In the genomic region with DNA sequence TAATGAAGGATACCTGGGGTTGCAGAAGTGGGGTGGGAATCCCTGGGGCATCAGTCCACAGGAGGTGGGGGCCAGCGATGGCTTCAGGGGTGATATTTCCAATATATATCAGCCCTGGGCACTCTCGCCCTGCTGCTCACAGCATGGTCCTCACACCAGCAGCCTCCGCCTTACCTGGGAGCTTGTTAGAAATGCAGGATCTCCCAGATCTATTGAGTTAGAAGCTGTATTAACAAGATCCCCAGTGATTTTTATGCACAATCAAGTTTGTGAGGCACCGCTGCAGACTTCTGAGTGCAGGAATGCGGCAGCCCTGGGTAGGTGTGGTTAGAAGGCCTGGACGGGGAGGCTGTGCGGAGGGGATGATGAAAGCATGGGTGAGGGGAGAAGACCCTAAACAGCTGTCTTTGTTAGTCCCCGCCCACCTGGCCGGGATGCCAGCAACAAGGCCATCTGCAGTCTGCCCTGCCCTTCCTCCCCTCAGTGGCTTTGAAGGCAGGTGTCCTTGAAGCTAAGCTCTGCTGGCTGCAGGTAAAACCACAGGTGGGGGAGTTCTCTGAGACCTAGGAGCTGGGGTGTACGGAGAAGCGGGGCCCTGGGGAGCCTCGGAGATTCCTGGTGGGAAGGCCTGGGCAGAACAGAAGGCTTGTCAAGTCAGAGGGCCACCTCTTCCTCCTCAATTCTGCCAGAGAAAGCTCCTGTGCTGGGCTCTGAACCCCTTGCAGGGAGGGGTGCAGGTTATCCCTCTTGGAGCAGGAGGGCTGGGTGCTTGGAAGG, we compare ENCODE assay signal across 25 cellular contexts. TPM values are rescaled to one million over a fixed set of nuclear protein-coding genes. Genes with fewer than 3 reads are reported as not detected.
A peak's percentile ranks its signal among the peaks of the same experiment; 100 is the strongest.
DNase-seq lines count a peak whose midpoint lies in the region; ATAC-seq and TF ChIP-seq lines count a peak whose summit lies in the region.
"Had no signal": no experiment of that assay in that cellular context is flagged by ENCODE, and none has a peak within 500 bp of the region (broad histone marks: within the 10 kb centered on the region; RNA-seq: fewer than 3 reads in every experiment).

No MANE protein-coding gene starts in this region.

- H4K8ac ChIP-seq in H9 (replicated peaks; ENCODE audit: insufficient read length, low read depth, low read length), result no peak overlapping the region

- CTCF ChIA-PET in PC-3 (lab: Charles Lee), result no interaction called here

- DNase-seq in H9, result peak; percentile 82
- DNase-seq in PC-3, result no peak
- DNase-seq in hepatocyte (ENCODE audit: low spot score), result peak; percentile 17
- DNase-seq in neural progenitor cell (ENCODE audit: low spot score), result peak; percentile 52
- DNase-seq in NCI-H526 treated with DMSO at 0.1 percent for 48 hours (lab: John Stamatoyannopoulos, UW), result no peak
- no peak for DNase-seq in NOMO-1 treated with dmso at 0.1 percent for 144 hours (lab: John Stamatoyannopoulos, UW; ENCODE audit: unreplicated experiment)
- no peak for DNase-seq in prostate gland (ENCODE audit: low spot score)
- DNase-seq: activated naive CD4-positive, alpha-beta T cell; central memory CD4-positive, alpha-beta T cell; DMS53; MG63; NCI-H1436 treated with DMSO at 0.1 percent for 48 hours; NCI-H2227 treated with DMSO at 0.1 percent for 48 hours; NCI-H82; Peyer's patch; right cardiac atrium; SJCRH30; stimulated activated CD4-positive, alpha-beta T cell treated with anti-CD3 and anti-CD28 coated beads, Interleukin-12 subunit alpha, Interleukin-12 subunit beta, amount 100 ng/mL, for 4 hours; upper lobe of right lung had no signal

- no peak overlapping the region for H2BK20ac ChIP-seq in H9 (ENCODE audit: low read depth, low read length, poor library complexity, severe bottlenecking)

- H3K79me2 ChIP-seq in H9 (ENCODE audit: insufficient read depth, low read length) (no peaks in the 10 kb centered on the region), PC-3 (ENCODE audit: low read length) (no peaks in the 10 kb centered on the region), hepatocyte (no peaks in the 10 kb centered on the region), neural progenitor cell (ENCODE audit: low read depth) (no peaks in the 10 kb centered on the region)

- WGBS in H9 (ENCODE audit: extremely low coverage, insufficient read length, low lambda C conversion rate), result no CpG with 5 or more reads among the region's 12 CpGs
- 68% methylated on average over 12 of the region's 12 CpGs for WGBS in hepatocyte (ENCODE audit: low lambda C conversion rate, missing lambda C conversion rate)
- 79% methylated on average over 12 of the region's 12 CpGs for WGBS in prostate gland

- H3K14ac ChIP-seq in H9 (ENCODE audit: insufficient read depth, low read length), result 0 out of 2 replicates have a peak overlapping the region, but pooled peaks have one; percentile 21

- H4K5ac ChIP-seq in H9 (ENCODE audit: insufficient read length, low read depth, low read length), result no peak overlapping the region

- H3K27ac ChIP-seq in H9 (ENCODE audit: insufficient read length, low read depth, low read length) (no peak overlapping the region), PC-3 (ENCODE audit: low read length) (peak overlapping the region; percentile 96), hepatocyte (no peak overlapping the region), neural progenitor cell (no peak overlapping the region), prostate gland (no peak overlapping the region)
- H3K27ac ChIP-seq: neutrophil, SJCRH30, upper lobe of right lung, VCaP had no signal

- H3K27me3 Mint-ChIP-seq in H9 (ENCODE audit: low read depth), result peaks cover 3% of the 10 kb centered on the region; the same call in 1 of the 2 replicates
- peaks cover 26% of the 10 kb centered on the region for H3K27me3 Mint-ChIP-seq in neural progenitor cell (ENCODE audit: insufficient read depth, low read depth)

- H2AK5ac ChIP-seq in H9 (ENCODE audit: insufficient read length, low read length), result no peak overlapping the region

- H4K91ac ChIP-seq in H9 (ENCODE audit: insufficient read length, low read depth, low read length), result no peak overlapping the region

- H3K27ac Mint-ChIP-seq in H9 (peak overlapping the region; percentile 76 to 95 (median 77); a peak in 3 of 7 replicates), neural progenitor cell (peak overlapping the region; percentile 68)
- H3K27ac Mint-ChIP-seq: CD8-positive, alpha-beta T cell; T-helper 1 cell treated with Interleukin-12 subunit alpha and Interleukin-12 subunit beta and Interleukin-4 antibody, amounts not matched to agents 30 μg/mL and 1 μg/mL, for 36 hours had no signal

- no peak overlapping the region for H3K23ac ChIP-seq in H9 (ENCODE audit: insufficient read length, low read depth, low read length)

- H2BK120ac ChIP-seq in H9 (ENCODE audit: low read depth, low read length, poor library complexity, severe bottlenecking), result no peak overlapping the region

- TF ChIP-seq CTCF in H9 (conservative IDR thresholded peaks at IDR 0.05) (no peak), PC-3 (conservative IDR thresholded peaks at IDR 0.05; ENCODE audit: low read depth, low read length) (no peak), hepatocyte (IDR thresholded peaks at IDR 0.05; ENCODE audit: poor library complexity) (no peak), neural progenitor cell (IDR thresholded peaks at IDR 0.05) (no peak), prostate gland (IDR thresholded peaks at IDR 0.05) (no peak)

- H3F3A ChIP-seq in PC-3 (ENCODE audit: low read length, unreplicated experiment) (peaks cover 6% of the 10 kb centered on the region), neural progenitor cell (ENCODE audit: low read depth) (peaks cover 15% of the 10 kb centered on the region)

- H3K18ac ChIP-seq in H9 (ENCODE audit: insufficient read length, low read depth, low read length), result no peak overlapping the region

- H3K4me2 ChIP-seq in H9 (ENCODE audit: insufficient read depth, insufficient read length, low read length) (no peak overlapping the region), PC-3 (ENCODE audit: low read length) (no peak overlapping the region), hepatocyte (no peak overlapping the region), neural progenitor cell (no peak overlapping the region)

- no peak for TF ChIP-seq POLR2A in prostate gland (IDR thresholded peaks at IDR 0.05)

- H3K27me3 ChIP-seq in H9 (ENCODE audit: insufficient read depth, low read length) (no peaks in the 10 kb centered on the region), PC-3 (ENCODE audit: low read length) (no peaks in the 10 kb centered on the region), hepatocyte (no peaks in the 10 kb centered on the region), neural progenitor cell (no peaks in the 10 kb centered on the region), prostate gland (replicated peaks; ENCODE audit: insufficient read depth) (no peaks in the 10 kb centered on the region)
- H3K27me3 ChIP-seq: MG63, neutrophil, Peyer's patch, SJCRH30, upper lobe of right lung had no signal

- H3K4me1 Mint-ChIP-seq in H9 (peaks cover 40 to 45% of the 10 kb centered on the region in 2 experiments), neural progenitor cell (peaks cover 36% of the 10 kb centered on the region)

- H2BK5ac ChIP-seq in H9 (ENCODE audit: insufficient read length, low read length), result no peak overlapping the region

- H3K9me2 ChIP-seq in PC-3 (replicated peaks; ENCODE audit: low read length) (no peaks in the 10 kb centered on the region), hepatocyte (replicated peaks; ENCODE audit: insufficient read depth) (no peaks in the 10 kb centered on the region)

- H3K4me3 ChIP-seq in PC-3 (ENCODE audit: low read length), result no peak overlapping the region
- H3K4me3 ChIP-seq in hepatocyte, result no peak overlapping the region
- H3K4me3 ChIP-seq in neural progenitor cell, result no peak overlapping the region
- H3K4me3 ChIP-seq in prostate gland, result no peak overlapping the region
- H3K4me3 ChIP-seq: GM12878, MG63, Peyer's patch, SJCRH30, upper lobe of right lung had no signal

- H3K9me3 Mint-ChIP-seq in H9 (peaks cover 0 to 4% of the 10 kb centered on the region in 2 experiments; a peak in 3 of 5 replicates), neural progenitor cell (peaks cover 2% of the 10 kb centered on the region)
- H3K9me3 Mint-ChIP-seq: CD8-positive, alpha-beta T cell; T-helper 1 cell treated with Interleukin-12 subunit alpha and Interleukin-12 subunit beta and Interleukin-4 antibody, amounts not matched to agents 30 μg/mL and 1 μg/mL, for 36 hours had no signal

- H3K9me3 ChIP-seq in H9 (ENCODE audit: control insufficient read depth, low read depth, low read length) (no peaks in the 10 kb centered on the region), PC-3 (ENCODE audit: low read length) (no peaks in the 10 kb centered on the region), hepatocyte (ENCODE audit: low read depth) (no peaks in the 10 kb centered on the region), neural progenitor cell (ENCODE audit: low read depth) (no peaks in the 10 kb centered on the region), prostate gland (no peaks in the 10 kb centered on the region)
- H3K9me3 ChIP-seq: MG63, neutrophil, Peyer's patch, SJCRH30, upper lobe of right lung had no signal

- H3K9ac ChIP-seq in H9 (ENCODE audit: extremely low read depth, insufficient read length, low read length) (no peak overlapping the region), PC-3 (ENCODE audit: low read length) (peak overlapping the region; percentile 60; the same call in 1 of the 2 replicates), neural progenitor cell (no peak overlapping the region)

- H3K4me3 Mint-ChIP-seq in H9, result no peak overlapping the region; a peak in 2 of 5 replicates
- H3K4me3 Mint-ChIP-seq in neural progenitor cell, result no peak overlapping the region
- H3K4me3 Mint-ChIP-seq: CD8-positive, alpha-beta T cell; T-helper 1 cell treated with Interleukin-12 subunit alpha and Interleukin-12 subunit beta and Interleukin-4 antibody, amounts not matched to agents 30 μg/mL and 1 μg/mL, for 36 hours had no signal

- no peak overlapping the region for H2BK12ac ChIP-seq in H9 (ENCODE audit: insufficient read length, low read depth, low read length)

- H2AFZ ChIP-seq in H9 (ENCODE audit: low read length), result no peak overlapping the region
- no peak overlapping the region for H2AFZ ChIP-seq in PC-3 (ENCODE audit: low read length)
- H2AFZ ChIP-seq in hepatocyte, result no peak overlapping the region
- no peak overlapping the region for H2AFZ ChIP-seq in neural progenitor cell (replicated peaks)

- intact Hi-C loops in PC-3 (cut with micrococcal nuclease) (loop anchor here (10.0 kb wide), 2 partner anchors 539 to 649 kb away; no protein-coding TSS in a partner anchor), prostate gland (cut with DNase I) (no loop called here)

- H3K23me2 ChIP-seq in H9 (ENCODE audit: insufficient read length, low read depth, low read length, poor library complexity, severe bottlenecking), result no peaks in the 10 kb centered on the region

- POLR2A ChIA-PET in PC-3 (lab: Charles Lee; ENCODE audit: unreplicated experiment), result no interaction called here

- no peaks in the 10 kb centered on the region for H3K36me3 ChIP-seq in PC-3 (ENCODE audit: low read depth, low read length)
- H3K36me3 ChIP-seq in hepatocyte (replicated peaks; ENCODE audit: insufficient read depth, low read depth), result no peaks in the 10 kb centered on the region
- H3K36me3 ChIP-seq in neural progenitor cell, result no peaks in the 10 kb centered on the region
- peaks cover 0 to 14% of the 10 kb centered on the region in 2 donors for H3K36me3 ChIP-seq in prostate gland
- H3K36me3 ChIP-seq: neutrophil, Peyer's patch, SJCRH30 had no signal

- H3K36me3 Mint-ChIP-seq in H9 (ENCODE audit: insufficient read depth in 1 of 3, low read depth in 3 of 3) (no peaks in the 10 kb centered on the region; a peak in 2 of 7 replicates), neural progenitor cell (no peaks in the 10 kb centered on the region)
- H3K36me3 Mint-ChIP-seq: CD8-positive, alpha-beta T cell had no signal

- no peaks in the 10 kb centered on the region for H3K79me1 ChIP-seq in H9 (ENCODE audit: insufficient read depth, low read depth, low read length, poor library complexity, severe bottlenecking)

- H2BK15ac ChIP-seq in H9 (ENCODE audit: low read depth, low read length), result no peak overlapping the region

- ATAC-seq in PC-3 (no peak), HG03565 (IDR thresholded peaks at IDR 0.05; ENCODE audit: unreplicated experiment) (no peak)
- ATAC-seq: CD8-positive, alpha-beta T cell; GM12878; right cardiac atrium; upper lobe of right lung had no signal

- no TSS peak for BruUV-seq in PC-3 (replicated peaks; lab: Mats Ljungman, UMichigan)

- H3K4ac ChIP-seq in H9 (ENCODE audit: low read depth, low read length), result no peak overlapping the region

- H4K20me1 ChIP-seq in H9 (ENCODE audit: control insufficient read depth, insufficient read depth, insufficient read length) (no peaks in the 10 kb centered on the region), PC-3 (ENCODE audit: low read length) (no peaks in the 10 kb centered on the region), hepatocyte (ENCODE audit: insufficient read depth, poor library complexity, severe bottlenecking) (no peaks in the 10 kb centered on the region), neural progenitor cell (ENCODE audit: low read depth) (no peaks in the 10 kb centered on the region)

- H3K56ac ChIP-seq in H9 (ENCODE audit: insufficient read length, low read depth, low read length), result no peak overlapping the region

- H3K4me1 ChIP-seq in H9 (ENCODE audit: insufficient read depth, low read length) (peaks cover 13% of the 10 kb centered on the region; the same call in 1 of the 2 replicates), PC-3 (ENCODE audit: insufficient read depth, low read length) (peaks cover 49% of the 10 kb centered on the region), hepatocyte (ENCODE audit: insufficient read depth) (peaks cover 16% of the 10 kb centered on the region), neural progenitor cell (peaks cover 17% of the 10 kb centered on the region), prostate gland (replicated peaks) (no peaks in the 10 kb centered on the region)
- H3K4me1 ChIP-seq: upper lobe of right lung had no signal

- no peak overlapping the region for H3T11ph ChIP-seq in H9 (ENCODE audit: low read length)

RNA-seq across cellular contexts. Expression of a gene that starts 11.4 kb away (rescaled TPM):
- total RNA-seq in H9 (2021) (0.11 and 0.13 TPM in 2 replicates), PC-3 (2014; rRNA removed) (0.07 and 0.29 TPM in 2 replicates), hepatocyte (0.24 and 0.93 TPM in 2 replicates), neural progenitor cell (ENCODE audit: low replicate concordance) (0.11 and 0.71 TPM in 2 replicates), prostate gland (10 to 100 TPM; 54.5 to 80.2 TPM)
- polyA plus RNA-seq in hepatocyte, result 0.40 and 0.58 TPM in 2 replicates
- total RNA-seq: CD8-positive, alpha-beta T cell; GM12878 had no signal
- polyA plus RNA-seq: GM12878 had no signal

RNA-seq across cellular contexts. Expression of a gene that starts 28.8 kb away (rescaled TPM):
- total RNA-seq in H9 (2021) (0.85 and 1.6 TPM in 2 replicates), PC-3 (2014; rRNA removed) (9.8 and 10.8 TPM in 2 replicates), hepatocyte (20.1 and 26.2 TPM in 2 replicates), neural progenitor cell (ENCODE audit: low replicate concordance) (4.3 and 7.6 TPM in 2 replicates), prostate gland (10 to 100 TPM; 19.7 to 42.5 TPM)
- polyA plus RNA-seq in hepatocyte, result 30.6 and 31.3 TPM in 2 replicates
- total RNA-seq: CD8-positive, alpha-beta T cell; GM12878 had no signal

Comparison
In these comparisons a context has a peak if more than half of its experiments do, and no peak if none do; other contexts are left out.
1. DNase-seq: peak in H9 (single experiment), hepatocyte (single experiment) and neural progenitor cell (single experiment); none in PC-3 (single experiment), NCI-H526 treated with DMSO at 0.1 percent for 48 hours (single experiment), NOMO-1 treated with dmso at 0.1 percent for 144 hours (single experiment) and prostate gland (single experiment).
2. RNA of a gene that starts 11.4 kb away (total RNA-seq): 54.5 to 80.2 TPM in prostate gland; 0.24 to 0.93 TPM in hepatocyte, 0.11 to 0.71 TPM in neural progenitor cell, 0.11 to 0.13 TPM in H9 and 0.07 to 0.29 TPM in PC-3; every median in the first group is over 10 times any median in the second.